Comparison of ENCODE assay signal across 33 cellular contexts in the genomic region with DNA sequence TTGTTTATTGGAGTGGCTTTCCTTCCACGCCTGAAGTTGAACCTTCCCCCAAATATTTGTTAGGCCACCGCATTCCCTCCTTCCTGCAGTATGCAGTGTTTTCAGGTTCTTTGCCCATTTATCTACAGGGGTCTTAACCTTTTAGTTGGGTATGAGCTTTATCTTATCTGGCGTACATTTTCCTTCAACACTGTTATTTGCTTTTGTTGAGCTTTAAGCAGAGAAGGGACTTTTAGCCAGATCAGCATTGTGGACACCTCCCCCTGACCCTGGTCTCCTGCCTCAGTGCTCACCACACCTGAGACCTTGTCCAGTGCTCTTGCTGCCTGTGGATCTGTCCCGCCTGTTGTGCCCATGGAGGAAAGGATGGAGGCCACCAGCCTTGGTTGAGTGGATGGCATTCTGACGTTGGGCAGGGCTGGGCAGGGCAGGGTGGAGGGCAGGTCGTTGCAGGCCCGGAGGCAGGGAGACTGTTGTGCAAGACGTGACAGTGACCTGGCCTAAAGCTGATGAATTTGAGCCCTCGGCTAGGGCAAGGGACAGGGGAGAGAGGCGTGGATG. TPM values are rescaled to one million over a fixed set of nuclear protein-coding genes. Genes with fewer than 3 reads are reported as not detected.
DNase-seq lines count a peak whose midpoint lies in the region; ATAC-seq, FAIRE-seq and TF ChIP-seq lines count a peak whose summit lies in the region.
"Had no signal": no experiment of that assay in that cellular context is flagged by ENCODE, and none has a peak within 500 bp of the region (broad histone marks: within the 10 kb centered on the region; RNA-seq: fewer than 3 reads in every experiment).

No MANE protein-coding gene starts in this region.

- peak; percentile 4 for DNase-seq in Right ventricle myocardium inferior (ENCODE audit: missing footprints)
- no peak for DNase-seq in heart right ventricle
- DNase-seq in bronchial epithelial cell (ENCODE audit: low read depth), result peak; percentile 40
- peak; percentile 23 to 54 (median 36) for DNase-seq in right lobe of liver
- DNase-seq in spleen, result peak; percentile 51
- DNase-seq in upper lobe of right lung, result no peak
- DNase-seq in GF-D8 (lab: John Stamatoyannopoulos, UW), result no peak
- DNase-seq: activated CD4-positive, alpha-beta memory T cell treated with anti-CD3 and anti-CD28 coated beads for 36 hours; activated CD4-positive, CD25-positive, alpha-beta regulatory T cell treated with anti-CD3 and anti-CD28 coated beads, Interleukin-2, amount 50 U/mL, for 72 hours; activated naive CD4-positive, alpha-beta T cell; BE2C; DMS53; effector CD4-positive, alpha-beta T cell; foreskin fibroblast; KBM-7; MG63; naive B cell; NCI-H1105 treated with DMSO at 0.1 percent for 48 hours; NCI-H1930; NCI-H524 treated with DMSO at 0.1 percent for 48 hours; NK-92 treated with Interleukin-12 subunit alpha and Interleukin-12 subunit beta, amount 100 ng/mL, for 24 hours; SIG-M5; stimulated activated CD4-positive, alpha-beta T cell treated with anti-CD3 and anti-CD28 coated beads, Interleukin-12 subunit alpha, Interleukin-12 subunit beta, amount 100 ng/mL, for 4 hours; stimulated activated CD4-positive, alpha-beta T cell treated with anti-CD3 and anti-CD28 coated beads, Interleukin-4, amount 100 ng/mL, for 1 hour; substantia nigra; upper lobe of left lung had no signal

- peak; percentile 97 for FAIRE-seq in bronchial epithelial cell (lab: Jason Lieb, UNC)
- FAIRE-seq: GM19239 had no signal

- WGBS in heart right ventricle, 2 donors, result 54 to 61% methylated on average over 10 of the region's 10 CpGs
- WGBS in right lobe of liver (ENCODE audit: insufficient coverage, low coverage, low lambda C conversion rate, missing lambda C conversion rate), result 46% methylated on average over 10 of the region's 10 CpGs
- 64 to 77% (median 67%) methylated on average over 10 of the region's 10 CpGs for WGBS in spleen, 5 donors

- no peak for TF ChIP-seq CTCF in heart right ventricle (IDR thresholded peaks at IDR 0.05)
- TF ChIP-seq CTCF in bronchial epithelial cell (IDR thresholded peaks at IDR 0.05; ENCODE audit: insufficient read depth, low read length, severe bottlenecking), result no peak
- no peak for TF ChIP-seq CTCF in right lobe of liver (IDR thresholded peaks at IDR 0.05)
- TF ChIP-seq CTCF in spleen (IDR thresholded peaks at IDR 0.05 in 8 of 11, conservative IDR thresholded peaks at IDR 0.05 in 3 of 11), result no peak
- no peak for TF ChIP-seq CTCF in upper lobe of right lung (IDR thresholded peaks at IDR 0.05)

- H3K36me3 ChIP-seq in heart right ventricle (no peaks in the 10 kb centered on the region), bronchial epithelial cell (ENCODE audit: control insufficient read depth, insufficient read depth, low read length) (no peaks in the 10 kb centered on the region), right lobe of liver (no peaks in the 10 kb centered on the region), spleen (no peaks in the 10 kb centered on the region), upper lobe of right lung (no peaks in the 10 kb centered on the region)
- H3K36me3 ChIP-seq: adrenal gland, BE2C, heart left ventricle, MG63, ovary, upper lobe of left lung had no signal

- no peak for TF ChIP-seq POLR2A in right lobe of liver (IDR thresholded peaks at IDR 0.05)
- no peak for TF ChIP-seq POLR2A in spleen (IDR thresholded peaks at IDR 0.05)

- H3K27ac ChIP-seq in heart right ventricle (no peak overlapping the region), right lobe of liver (no peak overlapping the region), spleen (no peak overlapping the region), upper lobe of right lung (no peak overlapping the region)
- H3K27ac ChIP-seq: adrenal gland, heart left ventricle, ovary, upper lobe of left lung had no signal

- H3K27me3 ChIP-seq in heart right ventricle (peaks cover 0 to 83% (median 67%) of the 10 kb centered on the region in 7 donors), bronchial epithelial cell (ENCODE audit: control insufficient read depth, insufficient read depth, low read length) (peaks cover 3% of the 10 kb centered on the region), right lobe of liver (peaks cover 0 to 8% of the 10 kb centered on the region in 2 donors), spleen (replicated peaks in 1 of 7) (peaks cover 0 to 88% (median 78%) of the 10 kb centered on the region in 7 donors), upper lobe of right lung (peaks cover 18% of the 10 kb centered on the region)
- H3K27me3 ChIP-seq: ovary had no signal

- H3K9me3 ChIP-seq in heart right ventricle, result no peaks in the 10 kb centered on the region
- H3K9me3 ChIP-seq in right lobe of liver, result no peaks in the 10 kb centered on the region
- H3K9me3 ChIP-seq in spleen, result no peaks in the 10 kb centered on the region
- no peaks in the 10 kb centered on the region for H3K9me3 ChIP-seq in upper lobe of right lung
- H3K9me3 ChIP-seq: adrenal gland, BE2C, heart left ventricle, MG63, ovary had no signal

- peaks cover 0 to 30% (median 7%) of the 10 kb centered on the region in 9 donors for H3K4me1 ChIP-seq in heart right ventricle
- peaks cover 0 to 4% (median 0%) of the 10 kb centered on the region in 4 donors for H3K4me1 ChIP-seq in right lobe of liver
- peaks cover 4 to 50% (median 35%) of the 10 kb centered on the region in 6 donors for H3K4me1 ChIP-seq in spleen
- H3K4me1 ChIP-seq in upper lobe of right lung, result peaks cover 5% of the 10 kb centered on the region
- H3K4me1 ChIP-seq: BE2C had no signal

- intact Hi-C loops in Right ventricle myocardium inferior (cut with DNase I) (loop anchor here (5.0 kb wide), 1 partner anchor 89 kb away; no protein-coding TSS in a partner anchor), heart right ventricle (cut with DNase I) (loop anchor here in 1 of 10 donors (10.0 kb wide), 1 partner anchor 91 kb away; no protein-coding TSS in a partner anchor), right lobe of liver (cut with DNase I) (no loop called here), spleen (cut with DNase I; ENCODE audit: low total_unique reads) (no loop called here), upper lobe of right lung (cut with DNase I) (no loop called here)

- H3K4me3 ChIP-seq in heart right ventricle (no peak overlapping the region), bronchial epithelial cell (ENCODE audit: low read depth, low read length) (no peak overlapping the region), right lobe of liver (no peak overlapping the region), spleen (no peak overlapping the region), upper lobe of right lung (no peak overlapping the region)
- H3K4me3 ChIP-seq: ovary had no signal

- ATAC-seq in Right ventricle myocardium inferior, result no peak
- ATAC-seq in heart right ventricle, result no peak
- ATAC-seq in right lobe of liver, result peak; percentile 15 to 70 (median 56)
- ATAC-seq in upper lobe of right lung, result no peak
- no peak for ATAC-seq in GM18870 (IDR thresholded peaks at IDR 0.05; ENCODE audit: unreplicated experiment)

RNA-seq across cellular contexts. Expression of gene DUSP9, which starts 1.0 kb away (rescaled TPM):
- total RNA-seq in Right ventricle myocardium inferior, result 0.19 TPM
- total RNA-seq in heart right ventricle, result under 1 TPM in 1 of 10 donors, not detected in 9; 0.09 TPM
- under 1 TPM in 1 of 2 donors, not detected in 1; 0.03 TPM for polyA plus RNA-seq in heart right ventricle
- 0.77 and 1.3 TPM in 2 replicates for total RNA-seq in bronchial epithelial cell
- 1 to 10 TPM in 2 of 6 experiments, under 1 TPM in 4; 0.33 to 3.9 (median 0.69) TPM for total RNA-seq in right lobe of liver
- under 1 TPM in 1 of 7 donors, not detected in 6; 0.17 TPM for total RNA-seq in spleen
- polyA plus RNA-seq in spleen, result under 1 TPM in 1 of 3 donors, not detected in 2; 0.09 TPM
- total RNA-seq in upper lobe of right lung, result not detected
- total RNA-seq: HT1080 had no signal
- polyA plus RNA-seq: adrenal gland had no signal

RNA-seq across cellular contexts. Expression of gene PNCK, which starts 27.6 kb away (rescaled TPM):
- 11.3 TPM for total RNA-seq in Right ventricle myocardium inferior
- total RNA-seq in heart right ventricle, result 10 to 100 TPM in 2 of 10 donors, 1 to 10 TPM in 8; 3.6 to 15.6 (median 5.9) TPM
- 1 to 10 TPM; 2.0 to 5.6 TPM for polyA plus RNA-seq in heart right ventricle
- total RNA-seq in bronchial epithelial cell, result 1.5 and 2.1 TPM in 2 replicates
- total RNA-seq in right lobe of liver, result under 1 TPM in 1 of 6 experiments, not detected in 5; 0.86 TPM
- 1 to 10 TPM in 2 of 7 donors, under 1 TPM in 1, not detected in 4; 0.73 to 1.2 (median 1.0) TPM for total RNA-seq in spleen
- polyA plus RNA-seq in spleen, result under 1 TPM; 0.18 to 0.35 (median 0.22) TPM
- total RNA-seq in upper lobe of right lung, result 0.72 TPM
- total RNA-seq: G401, HT1080 had no signal

RNA-seq across cellular contexts. Expression of gene SLC6A8, which starts 41.7 kb away (rescaled TPM):
- total RNA-seq in Right ventricle myocardium inferior (178 TPM), heart right ventricle (100 to 1,000 TPM; 150 to 238 (median 186) TPM), bronchial epithelial cell (42.4 and 49.3 TPM in 2 replicates), right lobe of liver (1 to 10 TPM; 1.6 to 9.2 (median 2.9) TPM), spleen (10 to 100 TPM in 5 of 7 donors, 1 to 10 TPM in 2; 6.7 to 72.9 (median 14.7) TPM), upper lobe of right lung (8.0 TPM)
- polyA plus RNA-seq in heart right ventricle (100 to 1,000 TPM; 128 to 155 TPM), spleen (1 to 10 TPM; 3.2 to 5.3 (median 3.2) TPM)

RNA-seq across cellular contexts. Expression of gene CCNQ, which starts 47.1 kb away (rescaled TPM):
- total RNA-seq in Right ventricle myocardium inferior (42.6 TPM), heart right ventricle (10 to 100 TPM; 16.9 to 50.1 (median 21.7) TPM), bronchial epithelial cell (37.1 and 53.4 TPM in 2 replicates), right lobe of liver (10 to 100 TPM in 2 of 6 experiments, 1 to 10 TPM in 4; 5.6 to 14.0 (median 7.5) TPM), spleen (10 to 100 TPM; 17.5 to 32.0 (median 21.7) TPM), upper lobe of right lung (18.9 TPM)
- polyA plus RNA-seq in heart right ventricle (100 to 1,000 TPM in 1 of 2 donors, 10 to 100 TPM in 1; 95.2 to 132 TPM), spleen (10 to 100 TPM; 58.6 to 67.3 (median 59.6) TPM)

Comparison
In these comparisons a context has a peak if more than half of its experiments do, and no peak if none do; other contexts are left out.
1. DNase-seq: peak in Right ventricle myocardium inferior (single experiment), bronchial epithelial cell (single experiment), right lobe of liver (3 of 3) and spleen (single experiment); none in heart right ventricle (0 of 2), upper lobe of right lung (single experiment) and GF-D8 (single experiment).
2. ATAC-seq: peak in right lobe of liver (4 of 4); none in Right ventricle myocardium inferior (single experiment), heart right ventricle (0 of 8), upper lobe of right lung (single experiment) and GM18870 (single experiment).